19 cellular contexts compared by ENCODE assay signal in genomic region chr20:15760217-15760567, GRCh38.
DNase-seq lines count a peak whose midpoint lies in the region; TF ChIP-seq lines count a peak whose summit lies in the region.
"Had no signal": no experiment of that assay in that cellular context is flagged by ENCODE, and none has a peak within 500 bp of the region (broad histone marks: within the 10 kb centered on the region; RNA-seq: fewer than 3 reads in every experiment).

No MANE protein-coding gene starts in this region.

- TF ChIP-seq CTCF in prostate gland (IDR thresholded peaks at IDR 0.05): no peak

- no peak overlapping the region for H3K4me3 Mint-ChIP-seq in activated T-helper 1 cell treated with anti-CD3 and anti-CD28 coated beads, Interleukin-12 subunit alpha, Interleukin-12 subunit beta, Interleukin-2, Interleukin-4 antibody, amounts not matched to agents 30 ng/mL and 10 ng/mL and 1 ng/mL, durations not matched to agents 14 hours and 24 hours and 36 hours
- H3K4me3 Mint-ChIP-seq: dendritic cell treated with granulocyte-macrophage colony-stimulating factor and Interleukin-4, amounts not matched to agents 40 ng/mL and 50 ng/mL, for 4 days; GM23338; natural killer cell treated with Interleukin-12 subunit alpha and Interleukin-12 subunit beta and Interleukin-15 and Interleukin-18, amount 100 ng/mL, for 72 hours; stimulated activated effector memory CD8-positive, alpha-beta T cell treated with anti-CD3 and anti-CD28 coated beads, Interleukin-12 subunit alpha, Interleukin-12 subunit beta, amount 100 ng/mL, for 72 hours; T-helper 17 cell had no signal

- no peak for TF ChIP-seq POLR2A in prostate gland (IDR thresholded peaks at IDR 0.05)

- peaks cover 4% of the 10 kb centered on the region for H3K9me3 Mint-ChIP-seq in activated T-helper 1 cell treated with anti-CD3 and anti-CD28 coated beads, Interleukin-12 subunit alpha, Interleukin-12 subunit beta, Interleukin-2, Interleukin-4 antibody, amounts not matched to agents 30 ng/mL and 10 ng/mL and 1 ng/mL, durations not matched to agents 14 hours and 24 hours and 36 hours
- H3K9me3 Mint-ChIP-seq: dendritic cell treated with granulocyte-macrophage colony-stimulating factor and Interleukin-4, amounts not matched to agents 40 ng/mL and 50 ng/mL, for 4 days; GM23338 had no signal

- no peaks in the 10 kb centered on the region for H3K4me1 Mint-ChIP-seq in activated T-helper 1 cell treated with anti-CD3 and anti-CD28 coated beads, Interleukin-12 subunit alpha, Interleukin-12 subunit beta, Interleukin-2, Interleukin-4 antibody, amounts not matched to agents 30 ng/mL and 10 ng/mL and 1 ng/mL, durations not matched to agents 14 hours and 24 hours and 36 hours (ENCODE audit: low read depth)
- H3K4me1 Mint-ChIP-seq: stimulated activated effector memory CD8-positive, alpha-beta T cell treated with anti-CD3 and anti-CD28 coated beads, Interleukin-12 subunit alpha, Interleukin-12 subunit beta, amount 100 ng/mL, for 72 hours; T-helper 17 cell had no signal

- H3K9me3 ChIP-seq in stomach smooth muscle (ENCODE audit: control insufficient read depth in 2 of 2, low read length in 2 of 2) (no peaks in the 10 kb centered on the region), prostate gland (no peaks in the 10 kb centered on the region)

- no peaks in the 10 kb centered on the region for H3K36me3 Mint-ChIP-seq in activated T-helper 1 cell treated with anti-CD3 and anti-CD28 coated beads, Interleukin-12 subunit alpha, Interleukin-12 subunit beta, Interleukin-2, Interleukin-4 antibody, amounts not matched to agents 30 ng/mL and 10 ng/mL and 1 ng/mL, durations not matched to agents 14 hours and 24 hours and 36 hours (ENCODE audit: low read depth)
- H3K36me3 Mint-ChIP-seq: natural killer cell treated with Interleukin-12 subunit alpha and Interleukin-12 subunit beta and Interleukin-15 and Interleukin-18, amount 100 ng/mL, for 72 hours; stimulated activated effector memory CD8-positive, alpha-beta T cell treated with anti-CD3 and anti-CD28 coated beads, Interleukin-12 subunit alpha, Interleukin-12 subunit beta, amount 100 ng/mL, for 72 hours had no signal

- peak overlapping the region in 1 of 2 donors; percentile 7 for H3K9ac ChIP-seq in stomach smooth muscle (ENCODE audit: low read length in 2 of 2)

- H3K27me3 ChIP-seq in stomach smooth muscle (ENCODE audit: control insufficient read depth in 1 of 2, insufficient read depth in 2 of 2, low read length in 2 of 2): no peaks in the 10 kb centered on the region
- no peaks in the 10 kb centered on the region for H3K27me3 ChIP-seq in prostate gland (replicated peaks; ENCODE audit: insufficient read depth)

- intact Hi-C loops in prostate gland (cut with DNase I): loop anchor here (5.0 kb wide), 1 partner anchor 1423 kb away; the partner anchor contains the start of gene FLRT3
- intact Hi-C loops in activated T-helper 1 cell treated with anti-CD3 and anti-CD28 coated beads, Interleukin-12 subunit alpha, Interleukin-12 subunit beta, Interleukin-2, Interleukin-4 antibody, amounts not matched to agents 30 ng/mL and 10 ng/mL and 1 ng/mL, durations not matched to agents 14 hours and 24 hours and 36 hours (cut with micrococcal nuclease): no loop called here

- WGBS in prostate gland: 82% methylated on average over 5 of the region's 5 CpGs

- H3K27ac ChIP-seq in stomach smooth muscle (ENCODE audit: low read length): peak overlapping the region; percentile 3
- no peak overlapping the region for H3K27ac ChIP-seq in prostate gland
- H3K27ac ChIP-seq: C4-2B had no signal

- H3K4me3 ChIP-seq in stomach smooth muscle (ENCODE audit: low read length in 2 of 2) (peak overlapping the region; percentile 37 to 66), prostate gland (no peak overlapping the region)
- H3K4me3 ChIP-seq: GM23338 had no signal

- DNase-seq in NCI-H1694 (lab: John Stamatoyannopoulos, UW) (peak; percentile 41), SK-N-DZ (ENCODE audit: low spot score) (peak; percentile 77), left kidney (ENCODE audit: low read depth, low spot score) (peak; percentile 87), prostate gland (ENCODE audit: low spot score) (no peak), occipital lobe (lab: John Stamatoyannopoulos, UW) (no peak), A172 (ENCODE audit: low spot score) (no peak)
- no peak for DNase-seq in activated T-helper 1 cell treated with anti-CD3 and anti-CD28 coated beads, Interleukin-12 subunit alpha, Interleukin-12 subunit beta, Interleukin-2, Interleukin-4 antibody, amounts not matched to agents 30 ng/mL and 10 ng/mL and 1 ng/mL, durations not matched to agents 14 hours and 24 hours and 36 hours (ENCODE audit: low spot score)
- DNase-seq: activated CD4-positive, CD25-positive, alpha-beta regulatory T cell treated with anti-CD3 and anti-CD28 coated beads, Interleukin-2, amount 50 U/mL, for 72 hours; activated CD8-positive, alpha-beta memory T cell treated with anti-CD3 and anti-CD28 coated beads, Interleukin-2, amount 50 U/mL, for 4 hours; activated naive CD4-positive, alpha-beta T cell treated with Interleukin-2 at 50 U/mL for 16 hours; left ventricle myocardium superior; right cardiac atrium; T-helper 17 cell had no signal

- no peak overlapping the region for H3K27ac Mint-ChIP-seq in activated T-helper 1 cell treated with anti-CD3 and anti-CD28 coated beads, Interleukin-12 subunit alpha, Interleukin-12 subunit beta, Interleukin-2, Interleukin-4 antibody, amounts not matched to agents 30 ng/mL and 10 ng/mL and 1 ng/mL, durations not matched to agents 14 hours and 24 hours and 36 hours
- H3K27ac Mint-ChIP-seq: dendritic cell treated with granulocyte-macrophage colony-stimulating factor and Interleukin-4, amounts not matched to agents 40 ng/mL and 50 ng/mL, for 4 days; GM23338; natural killer cell treated with Interleukin-12 subunit alpha and Interleukin-12 subunit beta and Interleukin-15 and Interleukin-18, amount 100 ng/mL, for 72 hours; stimulated activated effector memory CD8-positive, alpha-beta T cell treated with anti-CD3 and anti-CD28 coated beads, Interleukin-12 subunit alpha, Interleukin-12 subunit beta, amount 100 ng/mL, for 72 hours; T-helper 17 cell had no signal

- no peaks in the 10 kb centered on the region for H3K27me3 Mint-ChIP-seq in activated T-helper 1 cell treated with anti-CD3 and anti-CD28 coated beads, Interleukin-12 subunit alpha, Interleukin-12 subunit beta, Interleukin-2, Interleukin-4 antibody, amounts not matched to agents 30 ng/mL and 10 ng/mL and 1 ng/mL, durations not matched to agents 14 hours and 24 hours and 36 hours (ENCODE audit: insufficient read depth)
- H3K27me3 Mint-ChIP-seq: dendritic cell treated with granulocyte-macrophage colony-stimulating factor and Interleukin-4, amounts not matched to agents 40 ng/mL and 50 ng/mL, for 4 days; natural killer cell treated with Interleukin-12 subunit alpha and Interleukin-12 subunit beta and Interleukin-15 and Interleukin-18, amount 100 ng/mL, for 72 hours; T-helper 17 cell had no signal

- H3K36me3 ChIP-seq in stomach smooth muscle (ENCODE audit: control insufficient read depth in 2 of 2, insufficient read depth in 2 of 2, low read length in 2 of 2): no peaks in the 10 kb centered on the region
- no peaks in the 10 kb centered on the region for H3K36me3 ChIP-seq in prostate gland

- H3K4me1 ChIP-seq in stomach smooth muscle (ENCODE audit: control insufficient read depth, insufficient read depth, low read length) (peaks cover 12% of the 10 kb centered on the region), prostate gland (replicated peaks) (no peaks in the 10 kb centered on the region)

Comparison
In these comparisons a context has a peak if more than half of its experiments do, and no peak if none do; other contexts are left out.
1. DNase-seq: peak in NCI-H1694 (single experiment), SK-N-DZ (single experiment) and left kidney (single experiment); none in prostate gland (single experiment), activated T-helper 1 cell treated with anti-CD3 and anti-CD28 coated beads, Interleukin-12 subunit alpha, Interleukin-12 subunit beta, Interleukin-2, Interleukin-4 antibody, amounts not matched to agents 30 ng/mL and 10 ng/mL and 1 ng/mL, durations not matched to agents 14 hours and 24 hours and 36 hours (single experiment), occipital lobe (single experiment) and A172 (single experiment).
2. H3K4me3 ChIP-seq: peak in stomach smooth muscle (2 of 2); none in prostate gland (0 of 2).